22 cellular contexts compared by ENCODE assay signal in genomic region chr3:137204409-137204808, GRCh38.
"Had no signal": no experiment of that assay in that cellular context is flagged by ENCODE, and none has a peak within 500 bp of the region (broad histone marks: within the 10 kb centered on the region; RNA-seq: fewer than 3 reads in every experiment).

No MANE protein-coding gene starts in this region.

- DNase-seq: dorsolateral prefrontal cortex; effector CD4-positive, alpha-beta T cell; foreskin keratinocyte; heart left ventricle; hippocampal formation; left cardiac atrium; left lung; mammary epithelial cell; naive thymus-derived CD8-positive, alpha-beta T cell; nephron progenitor cell; occipital lobe; small intestine; stimulated activated CD4-positive, alpha-beta T cell treated with anti-CD3 and anti-CD28 coated beads, Interleukin-15, amount 100 ng/mL, for 24 hours; stimulated activated CD4-positive, alpha-beta T cell treated with anti-CD3 and anti-CD28 coated beads, Interleukin-2, amount 100 ng/mL, for 48 hours; stimulated activated naive B cell treated with anti-CD40 and anti-IgM and Interleukin-4, amounts not matched to agents 10 μg/mL and 1 μg/mL and 100 μg/mL, for 72 hours; upper lobe of right lung; uterus had no signal

- H3K4me3 ChIP-seq: dorsolateral prefrontal cortex, gastroesophageal sphincter, heart left ventricle, left lung, right lobe of liver, thoracic aorta, tibial nerve, upper lobe of right lung, uterus had no signal

- H3K36me3 ChIP-seq: gastroesophageal sphincter, heart left ventricle, left lung, right lobe of liver, thoracic aorta, tibial nerve, upper lobe of right lung, uterus had no signal

- H3K4me1 ChIP-seq: foreskin keratinocyte, left lung, parathyroid adenoma, tibial nerve, upper lobe of right lung, uterus had no signal

- H3K27me3 ChIP-seq: foreskin keratinocyte, gastroesophageal sphincter, heart left ventricle, left lung, right lobe of liver, tibial nerve, upper lobe of right lung, uterus had no signal

- H3K79me2 ChIP-seq: parathyroid adenoma had no signal

- H2AFZ ChIP-seq: parathyroid adenoma had no signal

- H3K9me3 ChIP-seq: gastroesophageal sphincter, heart left ventricle, right lobe of liver, thoracic aorta, tibial nerve, upper lobe of right lung, uterus had no signal

- H3K27ac ChIP-seq: dorsolateral prefrontal cortex, foreskin keratinocyte, gastroesophageal sphincter, heart left ventricle, left lung, parathyroid adenoma, right lobe of liver, tibial nerve, upper lobe of right lung, uterus had no signal
